ENCODE assay signal across 26 cellular contexts in genomic region chr2:43469094-43469493, GRCh38.
DNase-seq lines count a peak whose midpoint lies in the region; ATAC-seq and TF ChIP-seq lines count a peak whose summit lies in the region.
"Had no signal": no experiment of that assay in that cellular context is flagged by ENCODE, and none has a peak within 500 bp of the region (broad histone marks: within the 10 kb centered on the region; RNA-seq: fewer than 3 reads in every experiment).

No MANE protein-coding gene starts in this region.

- BruUV-seq in IMR-90 (replicated peaks; lab: Mats Ljungman, UMichigan) (no TSS peak), mammary epithelial cell (replicated peaks; lab: Mats Ljungman, UMichigan) (TSS peak; percentile 19)

- H4K20me1 ChIP-seq in IMR-90 (ENCODE audit: insufficient read depth, low read length) (no peaks in the 10 kb centered on the region), mammary epithelial cell (ENCODE audit: insufficient read depth, low read length) (no peaks in the 10 kb centered on the region)

- no peaks in the 10 kb centered on the region for H3K9me3 Mint-ChIP-seq in nephron
- H3K9me3 Mint-ChIP-seq: activated CD4-positive, alpha-beta memory T cell treated with anti-CD3 and anti-CD28 coated beads for 36 hours; effector memory CD8-positive, alpha-beta T cell; naive B cell had no signal

- intact Hi-C loops in IMR-90 (cut with micrococcal nuclease): no loop called here
- intact Hi-C loops in mammary epithelial cell (cut with micrococcal nuclease): no loop called here
- intact Hi-C loops in tibial artery (cut with DNase I; ENCODE audit: low total_unique reads): no loop called here

- H3K4me2 ChIP-seq in IMR-90 (ENCODE audit: low read depth, low read length) (no peak overlapping the region), mammary epithelial cell (ENCODE audit: insufficient read depth, low read depth, low read length) (no peak overlapping the region)

- peak overlapping the region; percentile 75 for H2BK20ac ChIP-seq in IMR-90 (ENCODE audit: low read depth, low read length)

- peak overlapping the region; percentile 48 for H4K91ac ChIP-seq in IMR-90 (ENCODE audit: insufficient read depth, low read depth, low read length)

- H3K27me3 ChIP-seq in IMR-90 (ENCODE audit: control insufficient read depth, insufficient read depth, low read length) (no peaks in the 10 kb centered on the region), mammary epithelial cell (ENCODE audit: insufficient read depth, low read length) (no peaks in the 10 kb centered on the region), tibial artery (no peaks in the 10 kb centered on the region), BE2C (no peaks in the 10 kb centered on the region)
- H3K27me3 ChIP-seq: esophagus squamous epithelium, gastrocnemius medialis had no signal

- H3K9ac ChIP-seq in IMR-90 (ENCODE audit: low read depth, low read length) (no peak overlapping the region), mammary epithelial cell (ENCODE audit: insufficient read depth, low read length) (no peak overlapping the region)

- no peak overlapping the region for H3K56ac ChIP-seq in IMR-90 (ENCODE audit: extremely low read depth, insufficient read depth, low read length)

- H2BK15ac ChIP-seq in IMR-90 (ENCODE audit: low read depth, low read length): peak overlapping the region; percentile 91; the same call in 1 of the 3 replicates

- H2AK9ac ChIP-seq in IMR-90 (replicated peaks; ENCODE audit: low read depth, low read length, poor library complexity): no peak overlapping the region

- H2AK5ac ChIP-seq in IMR-90 (ENCODE audit: low read depth, low read length): 0 out of 2 replicates have a peak overlapping the region, but pooled peaks have one; percentile 14

- DNase-seq in IMR-90: no peak
- DNase-seq in mammary epithelial cell: no peak
- no peak for DNase-seq in tibial artery
- DNase-seq in BE2C: no peak
- no peak for DNase-seq in activated effector memory CD4-positive, alpha-beta T cell treated with Interleukin-2 at 50 U/mL for 16 hours
- no peak for DNase-seq in D341Med (ENCODE audit: low spot score)
- DNase-seq: activated CD4-positive, alpha-beta memory T cell treated with anti-CD3 and anti-CD28 coated beads for 36 hours; activated CD8-positive, alpha-beta memory T cell treated with anti-CD3 and anti-CD28 coated beads, Interleukin-2, amount 50 U/mL, for 48 hours; activated naive CD4-positive, alpha-beta T cell treated with anti-CD3 and anti-CD28 coated beads, Interleukin-2, amount 50 U/mL, for 16 hours; effector memory CD8-positive, alpha-beta T cell; esophagus squamous epithelium; gastrocnemius medialis; H7; left cardiac atrium; naive B cell; NCI-H446; NCI-H82; occipital lobe had no signal

- H3K79me1 ChIP-seq in IMR-90 (ENCODE audit: low read depth in 1 of 2, low read length in 2 of 2): peaks cover 0 to 2% of the 10 kb centered on the region in 2 experiments; a peak in 1 of 4 replicates

- 80% methylated on average over 2 of the region's 3 CpGs; no CpG with 5 or more reads in 1 of the 2 experiments for WGBS in IMR-90 (ENCODE audit: extremely low coverage in 2 of 2, insufficient read length in 1 of 2), 2 experiments
- 82% methylated on average over 2 of the region's 3 CpGs for WGBS in mammary epithelial cell (ENCODE audit: low coverage, missing lambda C conversion rate)

- H3K4me3 ChIP-seq in IMR-90 (ENCODE audit: insufficient read depth, low read depth, low read length): no peak overlapping the region
- H3K4me3 ChIP-seq in mammary epithelial cell (replicated peaks in 1 of 3; ENCODE audit: insufficient read depth in 1 of 3, low read depth in 2 of 3, low read length in 3 of 3): no peak overlapping the region
- H3K4me3 ChIP-seq in tibial artery: no peak overlapping the region
- no peak overlapping the region for H3K4me3 ChIP-seq in BE2C (ENCODE audit: low read depth, low read length)
- H3K4me3 ChIP-seq: coronary artery, esophagus squamous epithelium, gastrocnemius medialis, GM12878, SK-N-MC had no signal

- CTCF ChIA-PET in IMR-90 (lab: Yijun Ruan, JAX) (no interaction called here), mammary epithelial cell (lab: Charles Lee; ENCODE audit: low non-redundant PET) (no interaction called here)

- TF ChIP-seq CTCF in IMR-90 (conservative IDR thresholded peaks at IDR 0.05; ENCODE audit: low read depth, low read length) (no peak), mammary epithelial cell (conservative IDR thresholded peaks at IDR 0.05 in 1 of 2, IDR thresholded peaks at IDR 0.05 in 1 of 2; ENCODE audit: extremely low read depth in 1 of 2, insufficient read depth in 1 of 2, low read depth in 1 of 2, low read length in 2 of 2) (no peak), nephron (IDR thresholded peaks at IDR 0.05; ENCODE audit: unreplicated experiment in 3 of 3) (no peak), tibial artery (IDR thresholded peaks at IDR 0.05) (no peak), BE2C (IDR thresholded peaks at IDR 0.05; ENCODE audit: low read depth, low read length) (no peak)

- H3K23ac ChIP-seq in IMR-90 (ENCODE audit: low read depth, low read length): no peak overlapping the region

- no peaks in the 10 kb centered on the region for H3K79me2 ChIP-seq in mammary epithelial cell (ENCODE audit: insufficient read depth, low read length)

- POLR2A ChIA-PET in IMR-90 (lab: Charles Lee; ENCODE audit: unreplicated experiment): no interaction called here

- no peaks in the 10 kb centered on the region for H3K9me1 ChIP-seq in IMR-90 (ENCODE audit: insufficient read depth, low read length)

- H2BK5ac ChIP-seq in IMR-90 (ENCODE audit: low read depth, low read length, poor library complexity, severe bottlenecking): peak overlapping the region; percentile 76

- peak overlapping the region; percentile 79 for H2BK120ac ChIP-seq in IMR-90 (ENCODE audit: low read depth, low read length)

- H3K4me3 Mint-ChIP-seq in nephron: no peak overlapping the region
- H3K4me3 Mint-ChIP-seq: activated CD4-positive, alpha-beta memory T cell treated with anti-CD3 and anti-CD28 coated beads for 36 hours; effector memory CD8-positive, alpha-beta T cell; naive B cell had no signal

- no peak for TF ChIP-seq RAD21 in IMR-90 (IDR thresholded peaks at IDR 0.05; ENCODE audit: low read length)

- no peaks in the 10 kb centered on the region for H3K9me3 ChIP-seq in IMR-90 (ENCODE audit: control insufficient read depth, insufficient read depth, low read length)
- H3K9me3 ChIP-seq in mammary epithelial cell (replicated peaks; ENCODE audit: insufficient read depth, low read length): no peaks in the 10 kb centered on the region
- no peaks in the 10 kb centered on the region for H3K9me3 ChIP-seq in tibial artery
- no peaks in the 10 kb centered on the region for H3K9me3 ChIP-seq in BE2C
- H3K9me3 ChIP-seq: esophagus squamous epithelium, gastrocnemius medialis had no signal

- H2AFZ ChIP-seq in IMR-90 (replicated peaks; ENCODE audit: low read length, poor library complexity): no peak overlapping the region
- H2AFZ ChIP-seq in mammary epithelial cell (ENCODE audit: low read depth, low read length): no peak overlapping the region

- H3K14ac ChIP-seq in IMR-90 (replicated peaks; ENCODE audit: low read depth, low read length): peak overlapping the region; percentile 53; the same call in 1 of the 2 replicates

- no peak for TF ChIP-seq POLR2A in IMR-90 (IDR thresholded peaks at IDR 0.05; ENCODE audit: low read depth, low read length)

- H3K27ac ChIP-seq in IMR-90 (ENCODE audit: insufficient read depth, low read length): peak overlapping the region; percentile 58; the same call in 1 of the 2 replicates
- H3K27ac ChIP-seq in mammary epithelial cell (ENCODE audit: insufficient read depth, low read depth, low read length): no peak overlapping the region
- H3K27ac ChIP-seq in tibial artery: peak overlapping the region; percentile 2 to 60
- H3K27ac ChIP-seq: C4-2B, gastrocnemius medialis, RWPE1, SK-N-MC had no signal

- H3K4ac ChIP-seq in IMR-90 (ENCODE audit: low read depth, low read length): peak overlapping the region; percentile 17; the same call in 1 of the 2 replicates

- peaks cover 13% of the 10 kb centered on the region for H3K36me3 Mint-ChIP-seq in nephron (ENCODE audit: low read depth)

- no peak for ATAC-seq in IMR-90 (ENCODE audit: low read depth)
- ATAC-seq in HG03439 (IDR thresholded peaks at IDR 0.05; ENCODE audit: unreplicated experiment): no peak
- ATAC-seq: activated CD4-positive, CD25-positive, alpha-beta regulatory T cell treated with anti-CD3 and anti-CD28 coated beads, Interleukin-2, amount 50 U/mL, for 24 hours; effector memory CD8-positive, alpha-beta T cell; gastrocnemius medialis; GM12878; left cardiac atrium had no signal

- H3K27ac Mint-ChIP-seq in nephron: peak overlapping the region; percentile 33 to 83 (median 69)
- H3K27ac Mint-ChIP-seq: activated CD4-positive, alpha-beta memory T cell treated with anti-CD3 and anti-CD28 coated beads for 36 hours; effector memory CD8-positive, alpha-beta T cell; naive B cell had no signal

- H3K4me1 Mint-ChIP-seq in nephron: peaks cover 54% of the 10 kb centered on the region

- H3K36me3 ChIP-seq in IMR-90 (ENCODE audit: control insufficient read depth, insufficient read depth, low read length): no peaks in the 10 kb centered on the region
- H3K36me3 ChIP-seq in mammary epithelial cell (ENCODE audit: insufficient read depth, low read length): no peaks in the 10 kb centered on the region
- peaks cover 0 to 3% (median 0%) of the 10 kb centered on the region in 3 donors for H3K36me3 ChIP-seq in tibial artery
- no peaks in the 10 kb centered on the region for H3K36me3 ChIP-seq in BE2C
- H3K36me3 ChIP-seq: gastrocnemius medialis had no signal

- H3K4me1 ChIP-seq in IMR-90 (ENCODE audit: control insufficient read depth, insufficient read depth, low read length): peaks cover 15% of the 10 kb centered on the region
- peaks cover 14% of the 10 kb centered on the region for H3K4me1 ChIP-seq in mammary epithelial cell (ENCODE audit: insufficient read depth, low read length)
- peaks cover 0 to 35% (median 30%) of the 10 kb centered on the region in 4 donors for H3K4me1 ChIP-seq in tibial artery
- H3K4me1 ChIP-seq in BE2C: no peaks in the 10 kb centered on the region; the same call in 1 of the 2 replicates

- 0 out of 4 replicates have a peak overlapping the region, but pooled peaks of 1 of the 2 experiments have one; percentile 49 for H4K8ac ChIP-seq in IMR-90 (ENCODE audit: low read depth in 2 of 2, low read length in 2 of 2)

- dilution Hi-C loops in IMR-90 (cut with HindIII; ENCODE audit: low sequenced_read_pairs, unreplicated experiment) (no loop called here), mammary epithelial cell (cut with HindIII; ENCODE audit: low sequenced_read_pairs) (no loop called here)

- peak overlapping the region; percentile 94 for H4K5ac ChIP-seq in IMR-90 (ENCODE audit: low read depth, low read length)

- no peaks in the 10 kb centered on the region for H3K27me3 Mint-ChIP-seq in nephron (ENCODE audit: low read depth)
- H3K27me3 Mint-ChIP-seq: activated CD4-positive, alpha-beta memory T cell treated with anti-CD3 and anti-CD28 coated beads for 36 hours; effector memory CD8-positive, alpha-beta T cell; naive B cell had no signal

- in situ Hi-C loops in IMR-90 (cut with MboI; ENCODE audit: low sequenced_read_pairs): no loop called here
- in situ Hi-C loops in mammary epithelial cell (cut with MboI; ENCODE audit: low sequenced_read_pairs in 2 of 2): no loop called here

- peak overlapping the region; percentile 71 for H3K18ac ChIP-seq in IMR-90 (ENCODE audit: low read depth, low read length)

TF ChIP-seq in IMR-90, 13 proteins besides CTCF, POLR2A, EP300 and RAD21 (continues in another document):
- no peak for TF ChIP-seq NFE2L2 (IDR thresholded peaks at IDR 0.05; ENCODE audit: low read depth, low read length)
- TF ChIP-seq MAFK (IDR thresholded peaks at IDR 0.05; ENCODE audit: low read depth, low read length): no peak
